In the genomic region with DNA sequence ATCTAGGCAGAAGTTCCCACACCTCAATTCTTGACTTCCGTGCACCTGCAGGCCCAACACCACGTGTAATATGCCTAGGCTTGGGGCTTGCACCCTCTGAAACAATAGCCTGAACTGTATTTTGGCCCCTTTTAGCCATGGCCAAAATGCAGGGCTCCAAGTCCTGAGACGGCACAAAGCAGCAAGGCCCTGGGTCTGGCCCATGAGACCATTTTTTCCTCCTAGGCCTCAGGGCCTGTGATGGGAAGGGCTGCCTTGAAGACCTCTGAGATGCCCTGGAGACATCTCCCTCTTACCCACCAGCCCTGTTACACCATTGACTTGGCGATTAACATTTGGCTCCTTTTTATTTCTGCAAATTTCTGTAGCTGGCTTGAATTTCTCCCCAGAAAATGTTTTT, we compare ENCODE assay signal across 7 cellular contexts.
"Had no signal": no experiment of that assay in that cellular context is flagged by ENCODE, and none has a peak within 500 bp of the region (broad histone marks: within the 10 kb centered on the region; RNA-seq: fewer than 3 reads in every experiment).

No MANE protein-coding gene starts in this region.

- FAIRE-seq: G401.6, GM12878, GM12891, GM12892, GM18507, GM19239 had no signal

- ATAC-seq: GM12878 had no signal

- H3K4me3 ChIP-seq: GM12878 had no signal

- DNase-seq: GDM1 had no signal
